ENCODE assay signal across 14 cellular contexts in genomic region chr9:83992407-83992806, GRCh38. TPM values are rescaled to one million over a fixed set of nuclear protein-coding genes. Genes with fewer than 3 reads are reported as not detected.
DNase-seq lines count a peak whose midpoint lies in the region; ATAC-seq and TF ChIP-seq lines count a peak whose summit lies in the region.
"Had no signal": no experiment of that assay in that cellular context is flagged by ENCODE, and none has a peak within 500 bp of the region (broad histone marks: within the 10 kb centered on the region; RNA-seq: fewer than 3 reads in every experiment).

No MANE protein-coding gene starts in this region.

- no peak overlapping the region for H3K27ac ChIP-seq in KMS-11
- peak overlapping the region in 2 of 4 donors; percentile 1 to 3 for H3K27ac ChIP-seq in body of pancreas
- peak overlapping the region in 2 of 3 donors; percentile 46 to 52 for H3K27ac ChIP-seq in right lobe of liver
- no peak overlapping the region for H3K27ac ChIP-seq in heart left ventricle

- H3K9me3 Mint-ChIP-seq in activated naive CD8-positive, alpha-beta T cell treated with anti-CD3 and anti-CD28 coated beads, Interleukin-2, amount 50 U/mL, for 24 hours: no peaks in the 10 kb centered on the region
- H3K9me3 Mint-ChIP-seq: CD4-positive, CD25-positive, alpha-beta regulatory T cell had no signal

- H3K27ac Mint-ChIP-seq in activated naive CD8-positive, alpha-beta T cell treated with anti-CD3 and anti-CD28 coated beads, Interleukin-2, amount 50 U/mL, for 24 hours: no peak overlapping the region
- H3K27ac Mint-ChIP-seq: CD4-positive, CD25-positive, alpha-beta regulatory T cell had no signal

- no peaks in the 10 kb centered on the region for H3K9me3 ChIP-seq in body of pancreas
- no peaks in the 10 kb centered on the region for H3K9me3 ChIP-seq in right lobe of liver
- H3K9me3 ChIP-seq in heart left ventricle: no peaks in the 10 kb centered on the region

- H3K27me3 Mint-ChIP-seq in activated naive CD8-positive, alpha-beta T cell treated with anti-CD3 and anti-CD28 coated beads, Interleukin-2, amount 50 U/mL, for 24 hours: no peaks in the 10 kb centered on the region
- H3K27me3 Mint-ChIP-seq: CD4-positive, CD25-positive, alpha-beta regulatory T cell had no signal

- WGBS in body of pancreas, 2 donors: 11 to 19% methylated on average over 1 of the region's 1 CpG
- WGBS in right lobe of liver (ENCODE audit: insufficient coverage, low coverage, low lambda C conversion rate, missing lambda C conversion rate): 42% methylated on average over 1 of the region's 1 CpG
- 83 to 91% (median 86%) methylated on average over 1 of the region's 1 CpG for WGBS in heart left ventricle, 4 donors

- ATAC-seq in body of pancreas: peak; percentile 79
- ATAC-seq in right lobe of liver: peak; percentile 95 to 99 (median 98)
- ATAC-seq in heart left ventricle: no peak
- no peak for ATAC-seq in activated naive CD8-positive, alpha-beta T cell treated with anti-CD3 and anti-CD28 coated beads, Interleukin-2, amount 50 U/mL, for 24 hours
- no peak for ATAC-seq in GM21381 (IDR thresholded peaks at IDR 0.05; ENCODE audit: unreplicated experiment)
- ATAC-seq: SK-N-SH treated with all-trans-retinoic acid at 6 μM for 48 hours had no signal

- no peak overlapping the region for H3K9ac ChIP-seq in KMS-11

- no peak overlapping the region for H3K4me3 Mint-ChIP-seq in activated naive CD8-positive, alpha-beta T cell treated with anti-CD3 and anti-CD28 coated beads, Interleukin-2, amount 50 U/mL, for 24 hours
- H3K4me3 Mint-ChIP-seq: CD4-positive, CD25-positive, alpha-beta regulatory T cell had no signal

- peaks cover 7% of the 10 kb centered on the region for H3K4me1 Mint-ChIP-seq in activated naive CD8-positive, alpha-beta T cell treated with anti-CD3 and anti-CD28 coated beads, Interleukin-2, amount 50 U/mL, for 24 hours

- DNase-seq in EH (ENCODE audit: low read depth) (peak; percentile 25), body of pancreas (peak in 3 of 4 donors; percentile 35 to 47 (median 45)), right lobe of liver (peak in 1 of 3 donors; percentile 60), heart left ventricle (no peak), nucleus accumbens (lab: John Stamatoyannopoulos, UW) (no peak)
- DNase-seq in activated naive CD8-positive, alpha-beta T cell treated with anti-CD3 and anti-CD28 coated beads, Interleukin-2, amount 50 U/mL, for 24 hours: no peak
- DNase-seq: activated naive CD4-positive, alpha-beta T cell treated with anti-CD3 and anti-CD28 coated beads, Interleukin-2, amount 50 U/mL, for 16 hours; CD4-positive, CD25-positive, alpha-beta regulatory T cell; central memory CD4-positive, alpha-beta T cell; hypothalamus had no signal

- TF ChIP-seq POLR2A in body of pancreas (IDR thresholded peaks at IDR 0.05) (no peak), right lobe of liver (IDR thresholded peaks at IDR 0.05) (no peak), heart left ventricle (IDR thresholded peaks at IDR 0.05) (no peak)

- TF ChIP-seq CTCF in KMS-11 (conservative IDR thresholded peaks at IDR 0.05; ENCODE audit: low read depth, low read length) (no peak), body of pancreas (IDR thresholded peaks at IDR 0.05) (peak in 3 of 7 experiments; percentile 27 to 35 (median 29)), right lobe of liver (IDR thresholded peaks at IDR 0.05) (peak in 3 of 4 donors; percentile 9 to 42 (median 28)), heart left ventricle (IDR thresholded peaks at IDR 0.05) (no peak)

- H3K36me3 Mint-ChIP-seq in activated naive CD8-positive, alpha-beta T cell treated with anti-CD3 and anti-CD28 coated beads, Interleukin-2, amount 50 U/mL, for 24 hours (ENCODE audit: low read depth): peaks cover 27% of the 10 kb centered on the region

- H3K27me3 ChIP-seq in KMS-11 (ENCODE audit: insufficient read depth, low read depth) (no peaks in the 10 kb centered on the region), body of pancreas (no peaks in the 10 kb centered on the region), right lobe of liver (no peaks in the 10 kb centered on the region), heart left ventricle (no peaks in the 10 kb centered on the region)

- H3K4me3 ChIP-seq in KMS-11 (IDR thresholded peaks at IDR 0.05; ENCODE audit: insufficient read depth, low read depth, low read length): no peak overlapping the region
- no peak overlapping the region for H3K4me3 ChIP-seq in body of pancreas
- no peak overlapping the region for H3K4me3 ChIP-seq in right lobe of liver
- H3K4me3 ChIP-seq in heart left ventricle: no peak overlapping the region
- H3K4me3 ChIP-seq: lung had no signal

- H3K4me1 ChIP-seq in KMS-11 (ENCODE audit: low read depth, poor library complexity, severe bottlenecking): peaks cover 24% of the 10 kb centered on the region
- peaks cover 27% of the 10 kb centered on the region for H3K4me1 ChIP-seq in body of pancreas
- peaks cover 0 to 15% (median 3%) of the 10 kb centered on the region in 4 donors for H3K4me1 ChIP-seq in right lobe of liver
- H3K4me1 ChIP-seq in heart left ventricle: peaks cover 0 to 3% (median 0%) of the 10 kb centered on the region in 12 donors

- no peak overlapping the region for H2AFZ ChIP-seq in KMS-11 (ENCODE audit: low read depth)

- peaks cover 3% of the 10 kb centered on the region; the same call in 1 of the 2 replicates for H4K20me1 ChIP-seq in KMS-11 (ENCODE audit: insufficient read depth)

- H3K36me3 ChIP-seq in KMS-11 (ENCODE audit: insufficient read depth): no peaks in the 10 kb centered on the region
- H3K36me3 ChIP-seq in body of pancreas (replicated peaks in 1 of 2; ENCODE audit: insufficient read depth in 1 of 2, low read depth in 2 of 2): no peaks in the 10 kb centered on the region
- no peaks in the 10 kb centered on the region for H3K36me3 ChIP-seq in right lobe of liver
- H3K36me3 ChIP-seq in heart left ventricle: peaks cover 0 to 18% (median 0%) of the 10 kb centered on the region in 9 donors

- intact Hi-C loops in body of pancreas (cut with DNase I) (no loop called here), right lobe of liver (cut with DNase I) (no loop called here), heart left ventricle (cut with DNase I) (no loop called here)

- peaks cover 26% of the 10 kb centered on the region; the same call in 1 of the 2 replicates for H3K79me2 ChIP-seq in KMS-11 (ENCODE audit: insufficient read depth, low read depth)

- peak overlapping the region; percentile 9; the same call in 1 of the 2 replicates for H3K4me2 ChIP-seq in KMS-11

RNA-seq across cellular contexts. Expression of gene RMI1, which starts 11.8 kb away (rescaled TPM):
- total RNA-seq in body of pancreas: 1 to 10 TPM; 3.9 to 4.3 TPM
- total RNA-seq in right lobe of liver: 1 to 10 TPM; 2.0 to 5.1 (median 4.3) TPM
- 1 to 10 TPM; 2.4 to 9.9 (median 5.9) TPM for total RNA-seq in heart left ventricle
- polyA plus RNA-seq in heart left ventricle: 1 to 10 TPM; 1.6 to 4.4 TPM

RNA-seq across cellular contexts. Expression of gene HNRNPK, which starts 12.4 kb away (rescaled TPM):
- total RNA-seq in body of pancreas (100 to 1,000 TPM; 132 to 223 TPM), right lobe of liver (100 to 1,000 TPM; 175 to 292 (median 237) TPM), heart left ventricle (100 to 1,000 TPM; 278 to 388 (median 322) TPM)
- polyA plus RNA-seq in heart left ventricle: 100 to 1,000 TPM; 127 to 294 TPM

Comparison
In these comparisons a context has a peak if more than half of its experiments do, and no peak if none do; other contexts are left out.
1. DNase-seq: peak in EH (single experiment) and body of pancreas (3 of 4); none in heart left ventricle (0 of 5), activated naive CD8-positive, alpha-beta T cell treated with anti-CD3 and anti-CD28 coated beads, Interleukin-2, amount 50 U/mL, for 24 hours (single experiment) and nucleus accumbens (0 of 56).
2. H3K27ac ChIP-seq: peak in right lobe of liver (2 of 3); none in KMS-11 (single experiment) and heart left ventricle (0 of 12).
3. CTCF ChIP-seq: peak in right lobe of liver (3 of 4); none in KMS-11 (single experiment) and heart left ventricle (0 of 12).
4. ATAC-seq: peak in body of pancreas (single experiment) and right lobe of liver (4 of 4); none in heart left ventricle (0 of 4), activated naive CD8-positive, alpha-beta T cell treated with anti-CD3 and anti-CD28 coated beads, Interleukin-2, amount 50 U/mL, for 24 hours (single experiment) and GM21381 (single experiment).